Comparison of ENCODE assay signal across 1 cellular context in the genomic region with DNA sequence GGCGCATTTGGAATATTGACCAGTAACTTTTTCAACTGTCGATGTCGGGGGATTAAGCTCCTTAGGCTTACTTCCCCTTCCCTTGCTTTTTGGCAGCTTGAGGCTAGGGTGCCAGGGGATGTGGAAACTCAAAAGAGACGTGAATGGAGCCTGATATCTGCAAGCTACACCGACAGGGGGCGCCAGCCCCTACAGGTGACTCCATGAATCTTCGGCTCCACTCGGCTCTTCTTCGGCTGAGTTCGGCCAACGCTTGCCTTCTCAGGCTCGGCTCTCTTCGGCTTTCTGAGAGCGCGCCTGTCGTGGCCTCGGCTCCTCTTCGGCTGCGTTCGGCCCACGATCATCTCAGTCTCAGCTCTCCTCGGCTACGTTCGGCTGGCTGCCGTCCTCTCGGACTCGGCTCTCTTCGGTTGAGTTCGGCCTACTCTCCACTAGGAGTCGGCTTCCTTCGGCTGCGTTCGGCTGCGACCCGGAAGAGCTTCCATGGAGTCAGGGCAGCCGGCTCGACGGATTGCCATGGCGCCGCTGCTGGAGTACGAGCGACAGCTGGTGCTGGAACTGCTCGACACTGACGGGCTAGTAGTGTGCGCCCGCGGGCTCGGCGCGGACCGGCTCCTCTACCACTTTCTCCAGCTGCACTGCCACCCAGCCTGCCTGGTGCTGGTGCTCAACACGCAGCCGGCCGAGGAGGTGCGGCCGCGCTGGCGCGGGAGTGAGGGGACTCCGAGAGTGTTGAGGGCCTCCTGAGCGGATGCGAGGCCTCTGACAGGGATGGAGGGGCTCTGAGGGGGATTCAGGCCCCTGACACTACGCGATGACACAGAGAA.
A peak's percentile ranks its signal among the peaks of the same experiment; 100 is the strongest.
TF ChIP-seq lines count a peak whose summit lies in the region.

A gene (plus strand): TSS at position 472 of the 827 bp plus-strand sequence. CDS start 12 bp downstream, at position 484.

TF ChIP-seq in HepG2, 621 proteins besides CTCF, POLR2A, EP300 and RAD21 (continued from another document and continues in another):
- TF ChIP-seq, protein P1, sequence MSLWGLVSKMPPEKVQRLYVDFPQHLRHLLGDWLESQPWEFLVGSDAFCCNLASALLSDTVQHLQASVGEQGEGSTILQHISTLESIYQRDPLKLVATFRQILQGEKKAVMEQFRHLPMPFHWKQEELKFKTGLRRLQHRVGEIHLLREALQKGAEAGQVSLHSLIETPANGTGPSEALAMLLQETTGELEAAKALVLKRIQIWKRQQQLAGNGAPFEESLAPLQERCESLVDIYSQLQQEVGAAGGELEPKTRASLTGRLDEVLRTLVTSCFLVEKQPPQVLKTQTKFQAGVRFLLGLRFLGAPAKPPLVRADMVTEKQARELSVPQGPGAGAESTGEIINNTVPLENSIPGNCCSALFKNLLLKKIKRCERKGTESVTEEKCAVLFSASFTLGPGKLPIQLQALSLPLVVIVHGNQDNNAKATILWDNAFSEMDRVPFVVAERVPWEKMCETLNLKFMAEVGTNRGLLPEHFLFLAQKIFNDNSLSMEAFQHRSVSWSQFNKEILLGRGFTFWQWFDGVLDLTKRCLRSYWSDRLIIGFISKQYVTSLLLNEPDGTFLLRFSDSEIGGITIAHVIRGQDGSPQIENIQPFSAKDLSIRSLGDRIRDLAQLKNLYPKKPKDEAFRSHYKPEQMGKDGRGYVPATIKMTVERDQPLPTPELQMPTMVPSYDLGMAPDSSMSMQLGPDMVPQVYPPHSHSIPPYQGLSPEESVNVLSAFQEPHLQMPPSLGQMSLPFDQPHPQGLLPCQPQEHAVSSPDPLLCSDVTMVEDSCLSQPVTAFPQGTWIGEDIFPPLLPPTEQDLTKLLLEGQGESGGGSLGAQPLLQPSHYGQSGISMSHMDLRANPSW (CRISPR knock-in tag; IDR thresholded peaks at IDR 0.05; ENCODE audit: borderline replicate concordance) = peak; percentile 91; the same call in 1 of the 2 replicates
- no peak for TF ChIP-seq PCBP1 (IDR thresholded peaks at IDR 0.05; ENCODE audit: borderline replicate concordance, low read depth, low read length)
- TF ChIP-seq LCORL (IDR thresholded peaks at IDR 0.05) = no peak
- peak; percentile 70 for TF ChIP-seq LCORL (CRISPR knock-in tag; IDR thresholded peaks at IDR 0.05)
- TF ChIP-seq NONO (IDR thresholded peaks at IDR 0.05) = no peak
- peak; percentile 94; the same call in 1 of the 2 replicates for TF ChIP-seq NONO (CRISPR knock-in tag; conservative IDR thresholded peaks at IDR 0.05)
- TF ChIP-seq NR2F1 (CRISPR knock-in tag; IDR thresholded peaks at IDR 0.05) = peak in 1 of 2 experiments; percentile 14; a peak in 1 of 4 replicates
- no peak for TF ChIP-seq ZNF251 (CRISPR knock-in tag; IDR thresholded peaks at IDR 0.05)
- TF ChIP-seq, protein P2, sequence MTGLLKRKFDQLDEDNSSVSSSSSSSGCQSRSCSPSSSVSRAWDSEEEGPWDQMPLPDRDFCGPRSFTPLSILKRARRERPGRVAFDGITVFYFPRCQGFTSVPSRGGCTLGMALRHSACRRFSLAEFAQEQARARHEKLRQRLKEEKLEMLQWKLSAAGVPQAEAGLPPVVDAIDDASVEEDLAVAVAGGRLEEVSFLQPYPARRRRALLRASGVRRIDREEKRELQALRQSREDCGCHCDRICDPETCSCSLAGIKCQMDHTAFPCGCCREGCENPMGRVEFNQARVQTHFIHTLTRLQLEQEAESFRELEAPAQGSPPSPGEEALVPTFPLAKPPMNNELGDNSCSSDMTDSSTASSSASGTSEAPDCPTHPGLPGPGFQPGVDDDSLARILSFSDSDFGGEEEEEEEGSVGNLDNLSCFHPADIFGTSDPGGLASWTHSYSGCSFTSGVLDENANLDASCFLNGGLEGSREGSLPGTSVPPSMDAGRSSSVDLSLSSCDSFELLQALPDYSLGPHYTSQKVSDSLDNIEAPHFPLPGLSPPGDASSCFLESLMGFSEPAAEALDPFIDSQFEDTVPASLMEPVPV (CRISPR knock-in tag; IDR thresholded peaks at IDR 0.05) = 0 out of 2 replicates have a peak, but pooled peaks have one; percentile 45
- TF ChIP-seq, protein P3, sequence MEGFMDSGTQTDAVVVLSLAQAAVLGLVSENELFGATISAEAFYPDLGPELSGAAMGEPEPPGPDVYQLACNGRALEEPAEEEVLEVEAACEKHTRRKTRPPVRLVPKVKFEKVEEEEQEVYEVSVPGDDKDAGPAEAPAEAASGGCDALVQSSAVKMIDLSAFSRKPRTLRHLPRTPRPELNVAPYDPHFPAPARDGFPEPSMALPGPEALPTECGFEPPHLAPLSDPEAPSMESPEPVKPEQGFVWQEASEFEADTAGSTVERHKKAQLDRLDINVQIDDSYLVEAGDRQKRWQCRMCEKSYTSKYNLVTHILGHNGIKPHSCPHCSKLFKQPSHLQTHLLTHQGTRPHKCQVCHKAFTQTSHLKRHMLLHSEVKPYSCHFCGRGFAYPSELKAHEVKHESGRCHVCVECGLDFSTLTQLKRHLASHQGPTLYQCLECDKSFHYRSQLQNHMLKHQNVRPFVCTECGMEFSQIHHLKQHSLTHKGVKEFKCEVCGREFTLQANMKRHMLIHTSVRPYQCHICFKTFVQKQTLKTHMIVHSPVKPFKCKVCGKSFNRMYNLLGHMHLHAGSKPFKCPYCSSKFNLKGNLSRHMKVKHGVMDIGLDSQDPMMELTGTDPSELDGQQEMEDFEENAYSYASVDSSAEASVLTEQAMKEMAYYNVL (CRISPR knock-in tag; IDR thresholded peaks at IDR 0.05; ENCODE audit: borderline replicate concordance) = peak; percentile 70; the same call in 1 of the 2 replicates
- TF ChIP-seq SATB2 (CRISPR knock-in tag; IDR thresholded peaks at IDR 0.05) = peak; percentile 80
- no peak for TF ChIP-seq ZNF75D (CRISPR knock-in tag; IDR thresholded peaks at IDR 0.05; ENCODE audit: borderline replicate concordance)
- TF ChIP-seq, protein P4, sequence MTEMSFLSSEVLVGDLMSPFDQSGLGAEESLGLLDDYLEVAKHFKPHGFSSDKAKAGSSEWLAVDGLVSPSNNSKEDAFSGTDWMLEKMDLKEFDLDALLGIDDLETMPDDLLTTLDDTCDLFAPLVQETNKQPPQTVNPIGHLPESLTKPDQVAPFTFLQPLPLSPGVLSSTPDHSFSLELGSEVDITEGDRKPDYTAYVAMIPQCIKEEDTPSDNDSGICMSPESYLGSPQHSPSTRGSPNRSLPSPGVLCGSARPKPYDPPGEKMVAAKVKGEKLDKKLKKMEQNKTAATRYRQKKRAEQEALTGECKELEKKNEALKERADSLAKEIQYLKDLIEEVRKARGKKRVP (CRISPR knock-in tag; IDR thresholded peaks at IDR 0.05) = 0 out of 4 replicates have a peak, but pooled peaks of 1 of the 2 experiments have one; percentile 34
- TF ChIP-seq, protein P5, sequence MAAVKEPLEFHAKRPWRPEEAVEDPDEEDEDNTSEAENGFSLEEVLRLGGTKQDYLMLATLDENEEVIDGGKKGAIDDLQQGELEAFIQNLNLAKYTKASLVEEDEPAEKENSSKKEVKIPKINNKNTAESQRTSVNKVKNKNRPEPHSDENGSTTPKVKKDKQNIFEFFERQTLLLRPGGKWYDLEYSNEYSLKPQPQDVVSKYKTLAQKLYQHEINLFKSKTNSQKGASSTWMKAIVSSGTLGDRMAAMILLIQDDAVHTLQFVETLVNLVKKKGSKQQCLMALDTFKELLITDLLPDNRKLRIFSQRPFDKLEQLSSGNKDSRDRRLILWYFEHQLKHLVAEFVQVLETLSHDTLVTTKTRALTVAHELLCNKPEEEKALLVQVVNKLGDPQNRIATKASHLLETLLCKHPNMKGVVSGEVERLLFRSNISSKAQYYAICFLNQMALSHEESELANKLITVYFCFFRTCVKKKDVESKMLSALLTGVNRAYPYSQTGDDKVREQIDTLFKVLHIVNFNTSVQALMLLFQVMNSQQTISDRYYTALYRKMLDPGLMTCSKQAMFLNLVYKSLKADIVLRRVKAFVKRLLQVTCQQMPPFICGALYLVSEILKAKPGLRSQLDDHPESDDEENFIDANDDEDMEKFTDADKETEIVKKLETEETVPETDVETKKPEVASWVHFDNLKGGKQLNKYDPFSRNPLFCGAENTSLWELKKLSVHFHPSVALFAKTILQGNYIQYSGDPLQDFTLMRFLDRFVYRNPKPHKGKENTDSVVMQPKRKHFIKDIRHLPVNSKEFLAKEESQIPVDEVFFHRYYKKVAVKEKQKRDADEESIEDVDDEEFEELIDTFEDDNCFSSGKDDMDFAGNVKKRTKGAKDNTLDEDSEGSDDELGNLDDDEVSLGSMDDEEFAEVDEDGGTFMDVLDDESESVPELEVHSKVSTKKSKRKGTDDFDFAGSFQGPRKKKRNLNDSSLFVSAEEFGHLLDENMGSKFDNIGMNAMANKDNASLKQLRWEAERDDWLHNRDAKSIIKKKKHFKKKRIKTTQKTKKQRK (IDR thresholded peaks at IDR 0.05; ENCODE audit: low read length) = no peak
- peak; percentile 98 for TF ChIP-seq POLR2G (IDR thresholded peaks at IDR 0.05; ENCODE audit: low read depth, low read length)
- TF ChIP-seq, protein P6, sequence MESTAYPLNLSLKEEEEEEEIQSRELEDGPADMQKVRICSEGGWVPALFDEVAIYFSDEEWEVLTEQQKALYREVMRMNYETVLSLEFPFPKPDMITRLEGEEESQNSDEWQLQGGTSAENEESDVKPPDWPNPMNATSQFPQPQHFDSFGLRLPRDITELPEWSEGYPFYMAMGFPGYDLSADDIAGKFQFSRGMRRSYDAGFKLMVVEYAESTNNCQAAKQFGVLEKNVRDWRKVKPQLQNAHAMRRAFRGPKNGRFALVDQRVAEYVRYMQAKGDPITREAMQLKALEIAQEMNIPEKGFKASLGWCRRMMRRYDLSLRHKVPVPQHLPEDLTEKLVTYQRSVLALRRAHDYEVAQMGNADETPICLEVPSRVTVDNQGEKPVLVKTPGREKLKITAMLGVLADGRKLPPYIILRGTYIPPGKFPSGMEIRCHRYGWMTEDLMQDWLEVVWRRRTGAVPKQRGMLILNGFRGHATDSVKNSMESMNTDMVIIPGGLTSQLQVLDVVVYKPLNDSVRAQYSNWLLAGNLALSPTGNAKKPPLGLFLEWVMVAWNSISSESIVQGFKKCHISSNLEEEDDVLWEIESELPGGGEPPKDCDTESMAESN (CRISPR knock-in tag; conservative IDR thresholded peaks at IDR 0.05) = peak; percentile 94
- peak; percentile 85; the same call in 1 of the 2 replicates for TF ChIP-seq ZNF709 (CRISPR knock-in tag; IDR thresholded peaks at IDR 0.05)
- TF ChIP-seq FOXO1 (CRISPR knock-in tag; IDR thresholded peaks at IDR 0.05) = 0 out of 2 replicates have a peak, but pooled peaks have one; percentile 26
- peak; percentile 34 for TF ChIP-seq PTBP1 (IDR thresholded peaks at IDR 0.05; ENCODE audit: low read depth, low read length, poor library complexity, severe bottlenecking)
- TF ChIP-seq, protein P7, sequence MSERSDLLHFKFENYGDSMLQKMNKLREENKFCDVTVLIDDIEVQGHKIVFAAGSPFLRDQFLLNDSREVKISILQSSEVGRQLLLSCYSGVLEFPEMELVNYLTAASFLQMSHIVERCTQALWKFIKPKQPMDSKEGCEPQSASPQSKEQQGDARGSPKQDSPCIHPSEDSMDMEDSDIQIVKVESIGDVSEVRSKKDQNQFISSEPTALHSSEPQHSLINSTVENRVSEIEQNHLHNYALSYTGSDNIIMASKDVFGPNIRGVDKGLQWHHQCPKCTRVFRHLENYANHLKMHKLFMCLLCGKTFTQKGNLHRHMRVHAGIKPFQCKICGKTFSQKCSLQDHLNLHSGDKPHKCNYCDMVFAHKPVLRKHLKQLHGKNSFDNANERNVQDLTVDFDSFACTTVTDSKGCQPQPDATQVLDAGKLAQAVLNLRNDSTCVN (CRISPR knock-in tag; IDR thresholded peaks at IDR 0.05; ENCODE audit: borderline replicate concordance) = peak; percentile 64
- TF ChIP-seq ZMYM3 (CRISPR knock-in tag; IDR thresholded peaks at IDR 0.05) = peak; percentile 46; the same call in 1 of the 2 replicates
- TF ChIP-seq SAP130 (CRISPR knock-in tag; IDR thresholded peaks at IDR 0.05; ENCODE audit: low read depth) = peak; percentile 99
- TF ChIP-seq, protein P8, sequence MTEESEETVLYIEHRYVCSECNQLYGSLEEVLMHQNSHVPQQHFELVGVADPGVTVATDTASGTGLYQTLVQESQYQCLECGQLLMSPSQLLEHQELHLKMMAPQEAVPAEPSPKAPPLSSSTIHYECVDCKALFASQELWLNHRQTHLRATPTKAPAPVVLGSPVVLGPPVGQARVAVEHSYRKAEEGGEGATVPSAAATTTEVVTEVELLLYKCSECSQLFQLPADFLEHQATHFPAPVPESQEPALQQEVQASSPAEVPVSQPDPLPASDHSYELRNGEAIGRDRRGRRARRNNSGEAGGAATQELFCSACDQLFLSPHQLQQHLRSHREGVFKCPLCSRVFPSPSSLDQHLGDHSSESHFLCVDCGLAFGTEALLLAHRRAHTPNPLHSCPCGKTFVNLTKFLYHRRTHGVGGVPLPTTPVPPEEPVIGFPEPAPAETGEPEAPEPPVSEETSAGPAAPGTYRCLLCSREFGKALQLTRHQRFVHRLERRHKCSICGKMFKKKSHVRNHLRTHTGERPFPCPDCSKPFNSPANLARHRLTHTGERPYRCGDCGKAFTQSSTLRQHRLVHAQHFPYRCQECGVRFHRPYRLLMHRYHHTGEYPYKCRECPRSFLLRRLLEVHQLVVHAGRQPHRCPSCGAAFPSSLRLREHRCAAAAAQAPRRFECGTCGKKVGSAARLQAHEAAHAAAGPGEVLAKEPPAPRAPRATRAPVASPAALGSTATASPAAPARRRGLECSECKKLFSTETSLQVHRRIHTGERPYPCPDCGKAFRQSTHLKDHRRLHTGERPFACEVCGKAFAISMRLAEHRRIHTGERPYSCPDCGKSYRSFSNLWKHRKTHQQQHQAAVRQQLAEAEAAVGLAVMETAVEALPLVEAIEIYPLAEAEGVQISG (CRISPR knock-in tag; IDR thresholded peaks at IDR 0.05) = peak; percentile 92
- TF ChIP-seq ONECUT2 (CRISPR knock-in tag; IDR thresholded peaks at IDR 0.05) = peak; percentile 49; the same call in 1 of the 2 replicates
- TF ChIP-seq, protein P9, sequence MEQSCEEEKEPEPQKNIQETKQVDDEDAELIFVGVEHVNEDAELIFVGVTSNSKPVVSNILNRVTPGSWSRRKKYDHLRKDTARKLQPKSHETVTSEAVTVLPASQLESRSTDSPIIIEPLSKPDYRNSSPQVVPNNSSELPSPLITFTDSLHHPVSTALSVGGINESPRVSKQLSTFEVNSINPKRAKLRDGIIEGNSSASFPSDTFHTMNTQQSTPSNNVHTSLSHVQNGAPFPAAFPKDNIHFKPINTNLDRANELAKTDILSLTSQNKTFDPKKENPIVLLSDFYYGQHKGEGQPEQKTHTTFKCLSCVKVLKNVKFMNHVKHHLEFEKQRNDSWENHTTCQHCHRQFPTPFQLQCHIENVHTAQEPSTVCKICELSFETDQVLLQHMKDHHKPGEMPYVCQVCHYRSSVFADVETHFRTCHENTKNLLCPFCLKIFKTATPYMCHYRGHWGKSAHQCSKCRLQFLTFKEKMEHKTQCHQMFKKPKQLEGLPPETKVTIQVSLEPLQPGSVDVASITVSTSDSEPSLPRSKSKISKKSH (CRISPR knock-in tag; IDR thresholded peaks at IDR 0.05; ENCODE audit: borderline replicate concordance) = peak; percentile 95; the same call in 1 of the 2 replicates
- peak; percentile 69 for TF ChIP-seq GATAD2A (CRISPR knock-in tag; IDR thresholded peaks at IDR 0.05)
- peak; percentile 95 for TF ChIP-seq ZNF781 (CRISPR knock-in tag; IDR thresholded peaks at IDR 0.05; ENCODE audit: borderline replicate concordance, not compliant biosample characterization)
- TF ChIP-seq, protein P10, sequence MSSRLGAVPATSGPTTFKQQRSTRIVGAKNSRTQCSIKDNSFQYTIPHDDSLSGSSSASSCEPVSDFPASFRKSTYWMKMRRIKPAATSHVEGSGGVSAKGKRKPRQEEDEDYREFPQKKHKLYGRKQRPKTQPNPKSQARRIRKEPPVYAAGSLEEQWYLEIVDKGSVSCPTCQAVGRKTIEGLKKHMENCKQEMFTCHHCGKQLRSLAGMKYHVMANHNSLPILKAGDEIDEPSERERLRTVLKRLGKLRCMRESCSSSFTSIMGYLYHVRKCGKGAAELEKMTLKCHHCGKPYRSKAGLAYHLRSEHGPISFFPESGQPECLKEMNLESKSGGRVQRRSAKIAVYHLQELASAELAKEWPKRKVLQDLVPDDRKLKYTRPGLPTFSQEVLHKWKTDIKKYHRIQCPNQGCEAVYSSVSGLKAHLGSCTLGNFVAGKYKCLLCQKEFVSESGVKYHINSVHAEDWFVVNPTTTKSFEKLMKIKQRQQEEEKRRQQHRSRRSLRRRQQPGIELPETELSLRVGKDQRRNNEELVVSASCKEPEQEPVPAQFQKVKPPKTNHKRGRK (CRISPR knock-in tag; IDR thresholded peaks at IDR 0.05) = no peak
- no peak for TF ChIP-seq ZNF879 (CRISPR knock-in tag; IDR thresholded peaks at IDR 0.05)
- peak; percentile 66; the same call in 1 of the 2 replicates for TF ChIP-seq ZNF558 (CRISPR knock-in tag; IDR thresholded peaks at IDR 0.05; ENCODE audit: borderline replicate concordance)
